ENCODE assay signal across 13 cellular contexts in genomic region chr15:26757156-26757555, GRCh38. TPM values are rescaled to one million over a fixed set of nuclear protein-coding genes. Genes with fewer than 3 reads are reported as not detected.
A peak's percentile ranks its signal among the peaks of the same experiment; 100 is the strongest.
DNase-seq lines count a peak whose midpoint lies in the region; TF ChIP-seq lines count a peak whose summit lies in the region.
"Had no signal": no experiment of that assay in that cellular context is flagged by ENCODE, and none has a peak within 500 bp of the region (broad histone marks: within the 10 kb centered on the region; RNA-seq: fewer than 3 reads in every experiment).

No MANE protein-coding gene starts in this region.

- 0 out of 2 replicates have a peak overlapping the region, but pooled peaks have one; percentile 29 for H3K27ac ChIP-seq in HUES6 (ENCODE audit: low read depth, low read length)
- H3K27ac ChIP-seq in neural progenitor cell: no peak overlapping the region
- H3K27ac ChIP-seq: 22Rv1 had no signal

- H3K27me3 ChIP-seq in HUES6 (ENCODE audit: control insufficient read depth, insufficient read depth, low read length) (no peaks in the 10 kb centered on the region), neural progenitor cell (no peaks in the 10 kb centered on the region)

- H2AFZ ChIP-seq in neural progenitor cell (replicated peaks): no peak overlapping the region

- H3K36me3 ChIP-seq in HUES6 (ENCODE audit: control insufficient read depth, insufficient read depth, low read length) (peaks cover 17% of the 10 kb centered on the region), neural progenitor cell (peaks cover 6% of the 10 kb centered on the region)

- H3K9ac ChIP-seq in HUES6 (ENCODE audit: low read length): no peak overlapping the region
- H3K9ac ChIP-seq in neural progenitor cell: no peak overlapping the region

- no peaks in the 10 kb centered on the region for H4K20me1 ChIP-seq in neural progenitor cell (ENCODE audit: low read depth)

- peak; percentile 38 for DNase-seq in Caki2 (ENCODE audit: low read depth)
- peak; percentile 13 for DNase-seq in kidney tubule cell (ENCODE audit: low spot score)
- no peak for DNase-seq in neural progenitor cell (ENCODE audit: low spot score)
- DNase-seq in activated effector memory CD4-positive, alpha-beta T cell treated with Interleukin-2 at 50 U/mL for 16 hours: no peak
- DNase-seq in T-helper 9 cell: no peak
- DNase-seq in MV-4-11 (lab: John Stamatoyannopoulos, UW): no peak
- DNase-seq: CD8-positive, alpha-beta T cell; COR-L47 had no signal

- H3K9me3 Mint-ChIP-seq in neural progenitor cell: no peaks in the 10 kb centered on the region

- peaks cover 8% of the 10 kb centered on the region for H3K4me1 Mint-ChIP-seq in neural progenitor cell
- H3K4me1 Mint-ChIP-seq: CD14-positive monocyte had no signal

- no peak overlapping the region for H3K4me3 Mint-ChIP-seq in neural progenitor cell
- H3K4me3 Mint-ChIP-seq: CD14-positive monocyte; CD8-positive, alpha-beta T cell had no signal

- peak overlapping the region; percentile 24 for H3K4me2 ChIP-seq in neural progenitor cell

- H3K4me1 ChIP-seq in HUES6 (ENCODE audit: control insufficient read depth, insufficient read depth, low read length) (peaks cover 35% of the 10 kb centered on the region), neural progenitor cell (peaks cover 39% of the 10 kb centered on the region)

- peaks cover 16% of the 10 kb centered on the region for H3K79me2 ChIP-seq in neural progenitor cell (ENCODE audit: low read depth)

- H3K9me3 ChIP-seq in HUES6 (ENCODE audit: control insufficient read depth, insufficient read depth, low read depth, low read length) (no peaks in the 10 kb centered on the region), neural progenitor cell (ENCODE audit: low read depth) (no peaks in the 10 kb centered on the region)

- H3K27me3 Mint-ChIP-seq in neural progenitor cell (ENCODE audit: insufficient read depth, low read depth): peaks cover 2% of the 10 kb centered on the region

- H3K4me3 ChIP-seq in HUES6 (ENCODE audit: low read depth, low read length) (no peak overlapping the region; the same call in 1 of the 2 replicates), neural progenitor cell (no peak overlapping the region)
- H3K4me3 ChIP-seq: K562 had no signal

- TF ChIP-seq CTCF in neural progenitor cell (IDR thresholded peaks at IDR 0.05): no peak

- peaks cover 14% of the 10 kb centered on the region for H3F3A ChIP-seq in neural progenitor cell (ENCODE audit: low read depth)

- H3K27ac Mint-ChIP-seq in neural progenitor cell: peak overlapping the region; percentile 28
- H3K27ac Mint-ChIP-seq: CD14-positive monocyte; CD8-positive, alpha-beta T cell had no signal

- H3K36me3 Mint-ChIP-seq in neural progenitor cell: peaks cover 10% of the 10 kb centered on the region
- H3K36me3 Mint-ChIP-seq: CD14-positive monocyte; CD8-positive, alpha-beta T cell had no signal

- in situ Hi-C loops in Caki2 (cut with HindIII; ENCODE audit: low pct_unique_long_range_greater_than_20kb, low sequenced_read_pairs): no loop called here

RNA-seq across cellular contexts. Expression of gene GABRB3, which starts 15.7 kb away (rescaled TPM):
- 1.3 and 5.3 TPM in 2 replicates for total RNA-seq in Caki2 (2014; rRNA removed; shearing (Covaris generic); ENCODE audit: low replicate concordance)
- total RNA-seq in neural progenitor cell (ENCODE audit: low replicate concordance): 8.8 and 11.1 TPM in 2 replicates
- total RNA-seq: A673 had no signal

Comparison
In these comparisons a context has a peak if more than half of its experiments do, and no peak if none do; other contexts are left out.
1. DNase-seq: peak in Caki2 (single experiment) and kidney tubule cell (single experiment); none in neural progenitor cell (single experiment), activated effector memory CD4-positive, alpha-beta T cell treated with Interleukin-2 at 50 U/mL for 16 hours (single experiment), T-helper 9 cell (single experiment) and MV-4-11 (single experiment).